8 cellular contexts compared by ENCODE assay signal in the genomic region with DNA sequence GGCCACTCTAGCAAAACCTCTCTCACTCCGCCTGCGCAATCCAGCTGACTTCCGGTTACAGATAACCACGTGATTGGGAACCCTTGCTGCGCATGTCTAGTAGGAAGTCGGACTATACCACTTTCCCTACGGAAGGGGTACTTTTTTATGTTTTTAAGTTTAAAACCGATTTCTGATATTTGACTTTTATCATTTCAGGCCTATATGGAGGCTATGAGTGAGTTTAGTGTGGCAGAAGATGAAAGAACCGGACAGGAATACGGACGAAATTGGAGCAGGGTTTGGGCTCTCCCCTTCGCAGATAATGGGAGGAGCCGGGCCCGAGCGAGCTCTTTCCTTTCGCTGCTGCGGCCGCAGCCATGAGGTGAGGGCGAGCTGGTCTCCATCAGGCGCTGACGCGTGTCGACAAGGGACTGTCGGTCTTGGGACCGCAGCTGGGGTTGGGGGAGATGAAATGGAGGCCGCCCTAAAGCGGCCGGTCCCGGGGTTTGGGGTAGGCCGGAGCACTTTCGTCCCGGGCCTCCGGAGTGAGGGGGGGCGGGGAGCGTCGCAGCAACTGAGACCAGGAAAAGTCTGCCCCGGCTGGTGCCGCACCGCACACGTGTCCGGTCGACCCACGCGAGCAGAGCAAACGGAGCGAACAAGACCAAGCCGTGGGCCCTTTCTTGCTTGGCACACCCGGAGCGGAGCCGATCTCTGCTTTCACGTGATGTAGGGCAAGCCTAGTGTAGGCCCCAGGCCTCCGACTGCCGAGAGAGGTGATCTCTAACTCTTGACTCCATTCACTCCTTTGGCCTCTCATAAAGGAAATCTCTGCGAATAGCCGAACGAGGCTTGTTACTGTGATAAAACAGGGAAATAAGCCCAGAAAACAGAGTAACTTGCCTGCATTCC. TPM values are rescaled to one million over a fixed set of nuclear protein-coding genes. Genes with fewer than 3 reads are reported as not detected.
A peak's percentile ranks its signal among the peaks of the same experiment; 100 is the strongest.
DNase-seq lines count a peak whose midpoint lies in the region; ATAC-seq lines count a peak whose summit lies in the region.

A gene (plus strand): TSS at position 298 of the 894 bp plus-strand sequence. CDS start 62 bp downstream, at position 360.

- ATAC-seq in GM19467 (IDR thresholded peaks at IDR 0.05; ENCODE audit: unreplicated experiment): peak; percentile 53

- no peaks in the 10 kb centered on the region for H3K9me3 ChIP-seq in CD4-positive, alpha-beta memory T cell (ENCODE audit: control insufficient read depth in 1 of 2, low read length in 2 of 2)
- H3K9me3 ChIP-seq in effector memory CD4-positive, alpha-beta T cell (ENCODE audit: control insufficient read depth, low read length): no peaks in the 10 kb centered on the region

- peak within 1 kb of the TSS; percentile 96 to 100 (median 100) for H3K27ac Mint-ChIP-seq in CD4-positive, alpha-beta memory T cell

- peaks cover 37% of the 10 kb centered on the region for H3K36me3 ChIP-seq in CD4-positive, alpha-beta memory T cell (ENCODE audit: insufficient read depth, low read length)
- H3K36me3 ChIP-seq in effector memory CD4-positive, alpha-beta T cell (ENCODE audit: control insufficient read depth, insufficient read depth, low read length): peaks cover 35% of the 10 kb centered on the region

- peaks cover 0 to 5% (median 0%) of the 10 kb centered on the region in 8 donors for H3K9me3 Mint-ChIP-seq in CD4-positive, alpha-beta memory T cell

- peaks cover 35 to 69% (median 56%) of the 10 kb centered on the region in 4 donors for H3K4me1 Mint-ChIP-seq in CD4-positive, alpha-beta memory T cell

- peaks cover 40 to 54% of the 10 kb centered on the region in 2 donors for H3K36me3 Mint-ChIP-seq in CD4-positive, alpha-beta memory T cell

- H3K4me1 ChIP-seq in CD4-positive, alpha-beta memory T cell (ENCODE audit: insufficient read depth, low read length): peaks cover 58% of the 10 kb centered on the region
- peaks cover 42% of the 10 kb centered on the region for H3K4me1 ChIP-seq in effector memory CD4-positive, alpha-beta T cell (ENCODE audit: control insufficient read depth, insufficient read depth, low read length, poor library complexity, severe bottlenecking)

- CTCF ChIA-PET in CD4-positive, alpha-beta memory T cell (lab: Charles Lee; ENCODE audit: partially characterized antibody): interaction anchor here (0.9 to 18.4 kb wide), 7 partner anchors 9 to 331 kb away, joined by 3 to 554 read pairs (median 6); a partner anchor contains a TSS

- DNase-seq in CD4-positive, alpha-beta memory T cell: peak; percentile 92 to 94 (median 92)
- DNase-seq in HT1080 (ENCODE audit: low read depth): peak; percentile 87
- peak; percentile 94 to 96 for DNase-seq in NOMO-1 (lab: John Stamatoyannopoulos, UW; ENCODE audit: unreplicated experiment in 2 of 2)
- peak; percentile 94 for DNase-seq in activated CD8-positive, alpha-beta memory T cell treated with anti-CD3 and anti-CD28 coated beads for 24 hours
- peak; percentile 75 to 83 (median 80) for DNase-seq in effector memory CD4-positive, alpha-beta T cell
- DNase-seq in lung microvascular endothelial cell (ENCODE audit: low read depth in 2 of 2): peak; percentile 95 to 97
- peak; percentile 71 to 86 (median 76) for DNase-seq in stimulated activated CD4-positive, alpha-beta T cell treated with anti-CD3 and anti-CD28 coated beads, TNF-alpha, amount 100 ng/mL, for 4 hours (ENCODE audit: low read depth in 3 of 3)

- peak within 1 kb of the TSS; percentile 77 to 93 for H3K4me3 ChIP-seq in CD4-positive, alpha-beta memory T cell (ENCODE audit: low read length in 2 of 2)
- peak within 1 kb of the TSS; percentile 70 for H3K4me3 ChIP-seq in effector memory CD4-positive, alpha-beta T cell (ENCODE audit: insufficient read depth, low read depth, low read length, poor library complexity, severe bottlenecking)

- H3K27me3 ChIP-seq in CD4-positive, alpha-beta memory T cell (ENCODE audit: insufficient read depth, low read length): no peaks in the 10 kb centered on the region
- H3K27me3 ChIP-seq in effector memory CD4-positive, alpha-beta T cell (replicated peaks; ENCODE audit: control insufficient read depth, insufficient read depth, low read length, poor library complexity, severe bottlenecking): no peaks in the 10 kb centered on the region

- intact Hi-C loops in CD4-positive, alpha-beta memory T cell (cut with micrococcal nuclease): loop anchor here (1.0 to 10.0 kb wide), 4 partner anchors 37 to 495 kb away; a partner anchor contains a TSS

- peak within 1 kb of the TSS; percentile 98 for H3K27ac ChIP-seq in CD4-positive, alpha-beta memory T cell (ENCODE audit: low read depth, low read length)
- H3K27ac ChIP-seq in effector memory CD4-positive, alpha-beta T cell (ENCODE audit: insufficient read depth, low read length, poor library complexity, severe bottlenecking): peak within 1 kb of the TSS; percentile 99

- H3K27me3 Mint-ChIP-seq in CD4-positive, alpha-beta memory T cell: no peaks in the 10 kb centered on the region

- POLR2A ChIA-PET in CD4-positive, alpha-beta memory T cell (lab: Charles Lee; ENCODE audit: partially characterized antibody): interaction anchor here (0.6 to 2.3 kb wide), 31 partner anchors 9 to 1619 kb away, joined by 3 to 50 read pairs (median 5); a partner anchor contains a TSS

- H3K4me3 Mint-ChIP-seq in CD4-positive, alpha-beta memory T cell: peak within 1 kb of the TSS; percentile 86 to 98 (median 96)

RNA-seq across cellular contexts. Expression of the gene that starts here (rescaled TPM):
- total RNA-seq in CD4-positive, alpha-beta memory T cell: 1,000 to 10,000 TPM; 3,210 to 3,299 TPM
- polyA plus RNA-seq in CD4-positive, alpha-beta memory T cell: 1,000 to 10,000 TPM; 2,224 to 3,294 TPM
- total RNA-seq in HT1080 (2014; rRNA removed; shearing (Covaris generic)): 2,537 and 3,132 TPM in 2 replicates
- polyA plus RNA-seq in HT1080 (2015; cell fraction: cytosol; rRNA removed): 2,968 and 3,516 TPM in 2 replicates
- polyA plus RNA-seq in HT1080 (2015; cell fraction: nucleus; rRNA removed): 1,144 and 1,284 TPM in 2 replicates
- total RNA-seq in lung microvascular endothelial cell: 1,196 TPM in 2 replicates

Comparison
In these comparisons a context has a peak if more than half of its experiments do, and no peak if none do; other contexts are left out.
1. Peak in every context shown above with its lines: DNase-seq, ATAC-seq, H3K4me3 ChIP-seq and H3K27ac ChIP-seq.